ENCODE assay signal across 25 cellular contexts in genomic region chr5:77374686-77375085, GRCh38.
"Had no signal": no experiment of that assay in that cellular context is flagged by ENCODE, and none has a peak within 500 bp of the region (broad histone marks: within the 10 kb centered on the region; RNA-seq: fewer than 3 reads in every experiment).

No MANE protein-coding gene starts in this region.

- FAIRE-seq: small intestine, urothelium cell line had no signal

- ATAC-seq: natural killer cell treated with Interleukin-12 subunit alpha and Interleukin-12 subunit beta and Interleukin-15 and Interleukin-18, amount 100 ng/mL, for 72 hours; psoas muscle; right cardiac atrium; right lobe of liver; stimulated activated effector memory CD8-positive, alpha-beta T cell treated with anti-CD3 and anti-CD28 coated beads, Interleukin-12 subunit alpha, Interleukin-12 subunit beta, amount 100 ng/mL, for 72 hours; stimulated activated naive B cell treated with anti-CD40 and anti-IgM and Interleukin-4, amounts not matched to agents 10 μg/mL and 1 μg/mL and 100 μg/mL, for 72 hours had no signal

- H3K36me3 ChIP-seq: neutrophil, right lobe of liver, sigmoid colon, stomach, thoracic aorta, thyroid gland, tibial nerve, upper lobe of left lung, vagina had no signal

- H3K4me3 ChIP-seq: psoas muscle, right lobe of liver, sigmoid colon, stomach, thoracic aorta, thyroid gland, tibial nerve, upper lobe of left lung, vagina had no signal

- DNase-seq: nephron progenitor cell; nucleus accumbens; posterior cingulate gyrus; psoas muscle; right cardiac atrium; right lobe of liver; sigmoid colon; small intestine; stimulated activated CD4-positive, alpha-beta T cell treated with anti-CD3 and anti-CD28 coated beads, Interleukin-15, amount 100 ng/mL, for 24 hours; stimulated activated CD4-positive, alpha-beta T cell treated with anti-CD3 and anti-CD28 coated beads, Interleukin-2, amount 100 ng/mL, for 24 hours; stimulated activated CD4-positive, alpha-beta T cell treated with anti-CD3 and anti-CD28 coated beads, Interleukin-2, amount 100 ng/mL, for 48 hours; stimulated activated CD4-positive, alpha-beta T cell treated with anti-CD3 and anti-CD28 coated beads, Interleukin-4, amount 100 ng/mL, for 24 hours; stimulated activated naive B cell treated with anti-CD40 and anti-IgM and Interleukin-4, amounts not matched to agents 10 μg/mL and 1 μg/mL and 100 μg/mL, for 72 hours; stimulated activated naive CD4-positive, alpha-beta T cell treated with Interleukin-2 at 50 U/mL for 16 hours; stomach; thyroid gland; upper lobe of left lung had no signal

- H3K9me3 ChIP-seq: neutrophil, psoas muscle, right lobe of liver, sigmoid colon, stomach, thoracic aorta, thyroid gland, tibial nerve, upper lobe of left lung, vagina had no signal

- H3K27ac ChIP-seq: neutrophil, parathyroid adenoma, psoas muscle, right lobe of liver, sigmoid colon, stomach, thoracic aorta, thyroid gland, tibial nerve, upper lobe of left lung, vagina had no signal

- H3K27me3 ChIP-seq: neutrophil, right lobe of liver, sigmoid colon, stomach, thyroid gland, tibial nerve, upper lobe of left lung, vagina had no signal

- H3K4me1 ChIP-seq: parathyroid adenoma, psoas muscle, right lobe of liver, sigmoid colon, stomach, tibial nerve, upper lobe of left lung, vagina had no signal
